ENCODE assay signal across 32 cellular contexts in the genomic region with DNA sequence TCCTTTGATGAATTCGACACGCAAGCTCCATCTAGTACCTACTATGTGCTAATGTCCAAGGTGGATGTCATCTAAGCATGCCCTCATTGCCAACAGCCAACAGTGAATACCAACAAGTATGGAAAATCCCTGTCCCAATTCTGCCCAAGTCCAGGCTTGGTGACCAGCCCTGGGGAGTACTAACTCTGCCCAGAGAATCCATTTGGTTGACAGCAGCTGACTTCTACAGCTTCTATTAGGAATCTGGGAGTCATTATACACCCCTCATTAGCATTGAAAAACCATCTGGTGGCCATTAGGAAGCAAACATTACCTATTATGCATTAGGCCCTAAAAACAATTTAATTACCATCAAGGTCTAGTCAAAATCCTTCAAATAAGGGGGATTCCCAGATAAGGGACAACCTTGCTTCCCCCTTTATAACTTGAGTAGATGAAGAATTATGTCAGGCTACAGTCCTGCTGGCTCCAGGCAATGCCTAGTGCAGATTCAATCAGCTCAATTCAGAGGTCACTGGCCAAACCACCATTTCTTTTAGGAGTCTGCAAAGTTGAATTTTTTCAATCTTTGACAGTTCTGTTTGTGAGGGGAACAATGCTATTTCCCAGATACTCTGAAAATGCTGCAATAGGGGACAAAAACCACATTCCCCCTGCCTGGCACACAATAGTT.
"Had no signal": no experiment of that assay in that cellular context is flagged by ENCODE, and none has a peak within 500 bp of the region (broad histone marks: within the 10 kb centered on the region; RNA-seq: fewer than 3 reads in every experiment).

No MANE protein-coding gene starts in this region.

- H3K9me3 Mint-ChIP-seq: activated CD4-positive, alpha-beta memory T cell treated with anti-CD3 and anti-CD28 coated beads for 36 hours; activated CD4-positive, alpha-beta T cell treated with anti-CD3 and anti-CD28 coated beads, Interleukin-2, amount 10 ng/mL, durations not matched to agents 24 days and 14 days; activated naive CD4-positive, alpha-beta T cell treated with anti-CD3 and anti-CD28 coated beads, Interleukin-2, amount 10 ng/mL, durations not matched to agents 7 days and 5 days; activated naive CD8-positive, alpha-beta T cell treated with anti-CD3 and anti-CD28 coated beads, Interleukin-2, amount 10 ng/mL, durations not matched to agents 7 days and 5 days; activated T-helper 1 cell treated with anti-CD3 and anti-CD28 coated beads, Interleukin-12 subunit alpha, Interleukin-12 subunit beta, Interleukin-2, Interleukin-4 antibody, amounts not matched to agents 30 ng/mL and 10 ng/mL and 1 ng/mL, durations not matched to agents 14 hours and 24 hours and 36 hours; activated T-helper 2 cell treated with anti-CD3 and anti-CD28 coated beads, Interferon-gamma antibody, Interleukin-2, Interleukin-4, amounts not matched to agents 10 μg/mL and 5 μg/mL and 100 μg/mL, durations not matched to agents 14 hours and 24 hours and 36 hours; central memory CD8-positive, alpha-beta T cell; dendritic cell treated with granulocyte-macrophage colony-stimulating factor and Interleukin-4, amounts not matched to agents 40 ng/mL and 50 ng/mL, for 4 days had no signal

- H3K36me3 ChIP-seq: ascending aorta, esophagus squamous epithelium, gastrocnemius medialis, heart left ventricle had no signal

- H3K27ac ChIP-seq: ascending aorta, coronary artery, dorsolateral prefrontal cortex, epithelial cell of prostate, esophagus squamous epithelium, foreskin keratinocyte, gastrocnemius medialis, heart left ventricle had no signal

- H3K4me3 Mint-ChIP-seq: activated CD4-positive, alpha-beta memory T cell treated with anti-CD3 and anti-CD28 coated beads for 36 hours; activated CD4-positive, alpha-beta T cell treated with anti-CD3 and anti-CD28 coated beads for 36 hours; activated CD4-positive, alpha-beta T cell treated with anti-CD3 and anti-CD28 coated beads, Interleukin-2, amount 10 ng/mL, durations not matched to agents 24 days and 14 days; activated CD8-positive, alpha-beta memory T cell treated with anti-CD3 and anti-CD28 coated beads, Interleukin-2, amount 10 ng/mL, durations not matched to agents 7 days and 5 days; activated CD8-positive, alpha-beta T cell treated with anti-CD3 and anti-CD28 coated beads, Interleukin-2, amount 10 ng/mL, durations not matched to agents 7 days and 5 days; activated naive CD4-positive, alpha-beta T cell treated with anti-CD3 and anti-CD28 coated beads, Interleukin-2, amount 10 ng/mL, durations not matched to agents 7 days and 5 days; activated naive CD8-positive, alpha-beta T cell treated with anti-CD3 and anti-CD28 coated beads, Interleukin-2, amount 10 ng/mL, durations not matched to agents 7 days and 5 days; activated T-helper 1 cell treated with anti-CD3 and anti-CD28 coated beads, Interleukin-12 subunit alpha, Interleukin-12 subunit beta, Interleukin-2, Interleukin-4 antibody, amounts not matched to agents 30 ng/mL and 10 ng/mL and 1 ng/mL, durations not matched to agents 14 hours and 24 hours and 36 hours; brain; central memory CD8-positive, alpha-beta T cell; dendritic cell treated with granulocyte-macrophage colony-stimulating factor and Interleukin-4, amounts not matched to agents 40 ng/mL and 50 ng/mL, for 4 days had no signal

- H3K9me3 ChIP-seq: ascending aorta, esophagus squamous epithelium, gastrocnemius medialis, heart left ventricle had no signal

- DNase-seq: activated CD4-positive, alpha-beta memory T cell treated with anti-CD3 and anti-CD28 coated beads for 36 hours; activated CD4-positive, alpha-beta T cell treated with anti-CD3 and anti-CD28 coated beads for 36 hours; activated CD4-positive, alpha-beta T cell treated with anti-CD3 and anti-CD28 coated beads, Interleukin-2, amount 10 ng/mL, durations not matched to agents 24 days and 14 days; activated CD4-positive, CD25-positive, alpha-beta regulatory T cell; activated CD4-positive, CD25-positive, alpha-beta regulatory T cell treated with anti-CD3 and anti-CD28 coated beads, Interleukin-2, amount 50 U/mL, for 72 hours; activated CD8-positive, alpha-beta memory T cell treated with anti-CD3 and anti-CD28 coated beads, Interleukin-2, amount 10 ng/mL, durations not matched to agents 7 days and 5 days; activated CD8-positive, alpha-beta memory T cell treated with anti-CD3 and anti-CD28 coated beads, Interleukin-2, amount 50 U/mL, for 4 hours; activated CD8-positive, alpha-beta T cell treated with anti-CD3 and anti-CD28 coated beads, Interleukin-2, amount 10 ng/mL, durations not matched to agents 7 days and 5 days; activated gamma-delta T cell; activated naive CD4-positive, alpha-beta T cell; activated naive CD4-positive, alpha-beta T cell treated with anti-CD3 and anti-CD28 coated beads, Interleukin-2, amount 10 ng/mL, durations not matched to agents 7 days and 5 days; activated naive CD8-positive, alpha-beta T cell treated with anti-CD3 and anti-CD28 coated beads, Interleukin-2, amount 10 ng/mL, durations not matched to agents 7 days and 5 days; activated T-cell treated with anti-CD3 and anti-CD28 coated beads, Interleukin-2, amount 50 U/mL, for 1 hour; activated T-cell treated with anti-CD3 and anti-CD28 coated beads, Interleukin-2, amount 50 U/mL, for 48 hours; dorsolateral prefrontal cortex; effector memory CD4-positive, alpha-beta T cell; esophagus squamous epithelium; foreskin keratinocyte; gastrocnemius medialis; glutamatergic neuron; heart left ventricle; hypothalamus; T-helper 2 cell had no signal

- ATAC-seq: activated CD4-positive, alpha-beta T cell treated with anti-CD3 and anti-CD28 coated beads for 36 hours; activated CD8-positive, alpha-beta memory T cell treated with anti-CD3 and anti-CD28 coated beads, Interleukin-2, amount 10 ng/mL, durations not matched to agents 7 days and 5 days; activated CD8-positive, alpha-beta T cell treated with anti-CD3 and anti-CD28 coated beads, Interleukin-2, amount 10 ng/mL, durations not matched to agents 7 days and 5 days; activated naive CD4-positive, alpha-beta T cell treated with anti-CD3 and anti-CD28 coated beads, Interleukin-2, amount 50 U/mL, for 72 hours; foreskin keratinocyte; gastrocnemius medialis; heart left ventricle had no signal

- H3K27me3 Mint-ChIP-seq: activated CD4-positive, alpha-beta memory T cell treated with anti-CD3 and anti-CD28 coated beads for 36 hours; activated CD4-positive, alpha-beta T cell treated with anti-CD3 and anti-CD28 coated beads, Interleukin-2, amount 10 ng/mL, durations not matched to agents 24 days and 14 days; activated CD8-positive, alpha-beta memory T cell treated with anti-CD3 and anti-CD28 coated beads, Interleukin-2, amount 10 ng/mL, durations not matched to agents 7 days and 5 days; activated naive CD4-positive, alpha-beta T cell treated with anti-CD3 and anti-CD28 coated beads, Interleukin-2, amount 10 ng/mL, durations not matched to agents 7 days and 5 days; brain; central memory CD8-positive, alpha-beta T cell; dendritic cell treated with granulocyte-macrophage colony-stimulating factor and Interleukin-4, amounts not matched to agents 40 ng/mL and 50 ng/mL, for 4 days had no signal

- H3K4me3 ChIP-seq: ascending aorta, coronary artery, dorsolateral prefrontal cortex, esophagus squamous epithelium, gastrocnemius medialis, heart left ventricle had no signal

- H3K4me1 ChIP-seq: ascending aorta, esophagus squamous epithelium, foreskin keratinocyte, gastrocnemius medialis had no signal

- H3K27me3 ChIP-seq: ascending aorta, dorsolateral prefrontal cortex, esophagus squamous epithelium, foreskin keratinocyte, gastrocnemius medialis, heart left ventricle had no signal

- H3K36me3 Mint-ChIP-seq: activated CD4-positive, alpha-beta memory T cell treated with anti-CD3 and anti-CD28 coated beads for 36 hours; activated CD8-positive, alpha-beta memory T cell treated with anti-CD3 and anti-CD28 coated beads, Interleukin-2, amount 10 ng/mL, durations not matched to agents 7 days and 5 days; activated naive CD4-positive, alpha-beta T cell treated with anti-CD3 and anti-CD28 coated beads, Interleukin-2, amount 10 ng/mL, durations not matched to agents 7 days and 5 days; activated naive CD4-positive, alpha-beta T cell treated with anti-CD3 and anti-CD28 coated beads, Interleukin-2, amount 50 U/mL, for 72 hours; activated naive CD8-positive, alpha-beta T cell treated with anti-CD3 and anti-CD28 coated beads, Interleukin-2, amount 10 ng/mL, durations not matched to agents 7 days and 5 days; brain had no signal

- H3K4me1 Mint-ChIP-seq: activated CD4-positive, alpha-beta T cell treated with anti-CD3 and anti-CD28 coated beads for 36 hours; activated CD4-positive, alpha-beta T cell treated with anti-CD3 and anti-CD28 coated beads, Interleukin-2, amount 10 ng/mL, durations not matched to agents 24 days and 14 days; activated CD8-positive, alpha-beta memory T cell treated with anti-CD3 and anti-CD28 coated beads, Interleukin-2, amount 10 ng/mL, durations not matched to agents 7 days and 5 days; activated naive CD4-positive, alpha-beta T cell treated with anti-CD3 and anti-CD28 coated beads, Interleukin-2, amount 10 ng/mL, durations not matched to agents 7 days and 5 days; activated naive CD8-positive, alpha-beta T cell treated with anti-CD3 and anti-CD28 coated beads, Interleukin-2, amount 10 ng/mL, durations not matched to agents 7 days and 5 days; brain; central memory CD8-positive, alpha-beta T cell had no signal

- H3K27ac Mint-ChIP-seq: activated CD4-positive, alpha-beta memory T cell treated with anti-CD3 and anti-CD28 coated beads for 36 hours; activated CD4-positive, alpha-beta T cell treated with anti-CD3 and anti-CD28 coated beads for 36 hours; activated CD4-positive, alpha-beta T cell treated with anti-CD3 and anti-CD28 coated beads, Interleukin-2, amount 10 ng/mL, durations not matched to agents 24 days and 14 days; activated CD8-positive, alpha-beta memory T cell treated with anti-CD3 and anti-CD28 coated beads, Interleukin-2, amount 10 ng/mL, durations not matched to agents 7 days and 5 days; activated CD8-positive, alpha-beta T cell treated with anti-CD3 and anti-CD28 coated beads, Interleukin-2, amount 10 ng/mL, durations not matched to agents 7 days and 5 days; activated naive CD4-positive, alpha-beta T cell treated with anti-CD3 and anti-CD28 coated beads, Interleukin-2, amount 10 ng/mL, durations not matched to agents 7 days and 5 days; activated naive CD4-positive, alpha-beta T cell treated with anti-CD3 and anti-CD28 coated beads, Interleukin-2, amount 50 U/mL, for 72 hours; activated naive CD8-positive, alpha-beta T cell treated with anti-CD3 and anti-CD28 coated beads, Interleukin-2, amount 10 ng/mL, durations not matched to agents 7 days and 5 days; activated T-helper 1 cell treated with anti-CD3 and anti-CD28 coated beads, Interleukin-12 subunit alpha, Interleukin-12 subunit beta, Interleukin-2, Interleukin-4 antibody, amounts not matched to agents 30 ng/mL and 10 ng/mL and 1 ng/mL, durations not matched to agents 14 hours and 24 hours and 36 hours; activated T-helper 2 cell treated with anti-CD3 and anti-CD28 coated beads, Interferon-gamma antibody, Interleukin-2, Interleukin-4, amounts not matched to agents 10 μg/mL and 5 μg/mL and 100 μg/mL, durations not matched to agents 14 hours and 24 hours and 36 hours; dendritic cell treated with granulocyte-macrophage colony-stimulating factor and Interleukin-4, amounts not matched to agents 40 ng/mL and 50 ng/mL, for 4 days had no signal
